8 cellular contexts compared by ENCODE assay signal in genomic region chr6:122609881-122610689, GRCh38.
DNase-seq lines count a peak whose midpoint lies in the region; ATAC-seq and TF ChIP-seq lines count a peak whose summit lies in the region.

Gene PKIB, plus strand, starts transcription at chr6:122610405. Its CDS starts 107,390 bp downstream, at chr6:122717795.

- TF ChIP-seq CTCF in AG04449 (IDR thresholded peaks at IDR 0.05; ENCODE audit: insufficient read depth, low read length, missing control alignments) = peak; percentile 72
- 0 out of 2 replicates have a peak, but pooled peaks have one; percentile 27 for TF ChIP-seq CTCF in WI38 (IDR thresholded peaks at IDR 0.05; ENCODE audit: low read depth, low read length)
- TF ChIP-seq CTCF in coronary artery (IDR thresholded peaks at IDR 0.05) = no peak

- ATAC-seq in GM18868 (IDR thresholded peaks at IDR 0.05; ENCODE audit: unreplicated experiment) = peak; percentile 89
- peak; percentile 92 for ATAC-seq in HG03064 (IDR thresholded peaks at IDR 0.05; ENCODE audit: low read depth, unreplicated experiment)

- CTCF ChIA-PET in AG04449 (lab: Yijun Ruan, JAX) = interaction anchor here (1.0 to 1.7 kb wide), 4 partner anchors 113 to 229 kb away, joined by 4 to 7 read pairs (median 6); no protein-coding TSS in a partner anchor

- H3K27ac ChIP-seq in coronary artery = no peak within 1 kb of the TSS

- POLR2A ChIA-PET in AG04449 (lab: Yijun Ruan, JAX) = no interaction called here

- DNase-seq in AG04449 (ENCODE audit: low read depth, low spot score) (no peak), NCI-H2107 treated with DMSO at 0.1 percent for 48 hours (lab: John Stamatoyannopoulos, UW; ENCODE audit: unreplicated experiment) (peak; percentile 67), coronary artery (ENCODE audit: low spot score) (peak; percentile 73), kidney glomerular epithelial cell (lab: John Stamatoyannopoulos, UW) (peak; percentile 63)
- DNase-seq in stimulated activated CD4-positive, alpha-beta T cell treated with anti-CD3 and anti-CD28 coated beads, Interleukin-15, amount 100 ng/mL, for 24 hours = peak; percentile 72

- H3K4me3 ChIP-seq in AG04449 (ENCODE audit: low read depth, low read length) = peak within 1 kb of the TSS; percentile 62
- peak within 1 kb of the TSS; percentile 59 for H3K4me3 ChIP-seq in WI38 (ENCODE audit: low read depth, low read length)
- peak within 1 kb of the TSS; percentile 81 for H3K4me3 ChIP-seq in coronary artery
